ENCODE assay signal across 1 cellular context in genomic region chr10:48523820-48524758, GRCh38.
TF ChIP-seq lines count a peak whose summit lies in the region.

No MANE protein-coding gene starts in this region.

TF ChIP-seq in K562, 482 proteins besides CTCF, POLR2A, EP300 and RAD21 (continued from another document and continues in another):
- TF ChIP-seq TFAP4 (CRISPR knock-in tag; IDR thresholded peaks at IDR 0.05; ENCODE audit: borderline replicate concordance) (no peak; the same call in 1 of the 2 replicates), SPI1 (IDR thresholded peaks at IDR 0.05; ENCODE audit: borderline replicate concordance, low read depth, low read length) (no peak), POLR2AphosphoS5 (IDR thresholded peaks at IDR 0.05; ENCODE audit: control insufficient read depth, insufficient read depth, low read depth, low read length) (no peak), MTA1 (IDR thresholded peaks at IDR 0.05; ENCODE audit: borderline replicate concordance) (no peak), ELK3 (CRISPR knock-in tag; IDR thresholded peaks at IDR 0.05) (no peak), NR0B1 (IDR thresholded peaks at IDR 0.05; ENCODE audit: partially characterized antibody) (no peak), MEF2A (IDR thresholded peaks at IDR 0.05; ENCODE audit: control insufficient read depth, low read depth, low read length) (no peak), NCOR1 (IDR thresholded peaks at IDR 0.05) (no peak), CLOCK (CRISPR knock-in tag; IDR thresholded peaks at IDR 0.05; ENCODE audit: borderline replicate concordance) (no peak), POLR2AphosphoS2 (IDR thresholded peaks at IDR 0.05; ENCODE audit: low read length) (no peak), CEBPZ (IDR thresholded peaks at IDR 0.05; ENCODE audit: borderline replicate concordance, low read depth, low read length) (no peak), ZNF644 (tag; IDR thresholded peaks at IDR 0.05; ENCODE audit: low read depth) (no peak), GTF2F1 (IDR thresholded peaks at IDR 0.05; ENCODE audit: low read depth, low read length) (0 out of 2 replicates have a peak, but pooled peaks have one; percentile 31), NR2C2 (CRISPR knock-in tag; IDR thresholded peaks at IDR 0.05) (no peak), NR2C2 (tag; IDR thresholded peaks at IDR 0.05) (no peak), ZNF79 (CRISPR knock-in tag; IDR thresholded peaks at IDR 0.05; ENCODE audit: low read depth) (no peak), ESRRB (CRISPR knock-in tag; IDR thresholded peaks at IDR 0.05; ENCODE audit: borderline replicate concordance) (no peak), CREB5 (CRISPR knock-in tag; IDR thresholded peaks at IDR 0.05) (no peak), ZBTB7A (IDR thresholded peaks at IDR 0.05; ENCODE audit: borderline replicate concordance, control insufficient read depth, low read depth, low read length) (peak; percentile 88), ZFPM2 (CRISPR knock-in tag; IDR thresholded peaks at IDR 0.05) (no peak), ZNF76 (CRISPR knock-in tag; IDR thresholded peaks at IDR 0.05; ENCODE audit: borderline replicate concordance) (no peak), MITF (IDR thresholded peaks at IDR 0.05) (no peak), YY1 (IDR thresholded peaks at IDR 0.05; ENCODE audit: borderline replicate concordance in 1 of 3, control insufficient read depth in 1 of 3, extremely low read depth in 1 of 3, insufficient read depth in 3 of 3, insufficient read length in 1 of 3, insufficient replicate concordance in 2 of 3, low read depth in 1 of 3, low read length in 2 of 3) (peak in 2 of 3 experiments; percentile 43 to 68), KAT2B (IDR thresholded peaks at IDR 0.05; ENCODE audit: low read depth, low read length) (no peak), ZNF347 (CRISPR knock-in tag; IDR thresholded peaks at IDR 0.05; ENCODE audit: low read depth) (no peak), CHD4 (IDR thresholded peaks at IDR 0.05; ENCODE audit: insufficient read depth, insufficient replicate concordance, low read depth, low read length, poor library complexity, severe bottlenecking) (peak; percentile 83), BCOR (IDR thresholded peaks at IDR 0.05) (no peak), RERE (CRISPR knock-in tag; IDR thresholded peaks at IDR 0.05; ENCODE audit: borderline replicate concordance) (no peak), FOXK2 (conservative IDR thresholded peaks at IDR 0.05 in 1 of 2, IDR thresholded peaks at IDR 0.05 in 1 of 2; ENCODE audit: low read depth in 2 of 2) (no peak), SIN3A (IDR thresholded peaks at IDR 0.05; ENCODE audit: borderline replicate concordance in 2 of 2, control insufficient read depth in 1 of 2, low read depth in 2 of 2, low read length in 2 of 2) (peak in 1 of 2 experiments; percentile 69; a peak in 1 of 4 replicates), SREBF1 (IDR thresholded peaks at IDR 0.05; ENCODE audit: borderline replicate concordance, low read depth, low read length) (no peak), FOXP4 (CRISPR knock-in tag; IDR thresholded peaks at IDR 0.05; ENCODE audit: borderline replicate concordance) (no peak), SMARCB1 (IDR thresholded peaks at IDR 0.05; ENCODE audit: insufficient read length, low read depth) (no peak), HNRNPK (IDR thresholded peaks at IDR 0.05; ENCODE audit: low read depth, low read length, poor library complexity, severe bottlenecking) (no peak), SNIP1 (IDR thresholded peaks at IDR 0.05; ENCODE audit: low read depth) (no peak), ZNF184 (CRISPR knock-in tag; IDR thresholded peaks at IDR 0.05) (no peak)
